1 cellular context compared by ENCODE assay signal in the genomic region with DNA sequence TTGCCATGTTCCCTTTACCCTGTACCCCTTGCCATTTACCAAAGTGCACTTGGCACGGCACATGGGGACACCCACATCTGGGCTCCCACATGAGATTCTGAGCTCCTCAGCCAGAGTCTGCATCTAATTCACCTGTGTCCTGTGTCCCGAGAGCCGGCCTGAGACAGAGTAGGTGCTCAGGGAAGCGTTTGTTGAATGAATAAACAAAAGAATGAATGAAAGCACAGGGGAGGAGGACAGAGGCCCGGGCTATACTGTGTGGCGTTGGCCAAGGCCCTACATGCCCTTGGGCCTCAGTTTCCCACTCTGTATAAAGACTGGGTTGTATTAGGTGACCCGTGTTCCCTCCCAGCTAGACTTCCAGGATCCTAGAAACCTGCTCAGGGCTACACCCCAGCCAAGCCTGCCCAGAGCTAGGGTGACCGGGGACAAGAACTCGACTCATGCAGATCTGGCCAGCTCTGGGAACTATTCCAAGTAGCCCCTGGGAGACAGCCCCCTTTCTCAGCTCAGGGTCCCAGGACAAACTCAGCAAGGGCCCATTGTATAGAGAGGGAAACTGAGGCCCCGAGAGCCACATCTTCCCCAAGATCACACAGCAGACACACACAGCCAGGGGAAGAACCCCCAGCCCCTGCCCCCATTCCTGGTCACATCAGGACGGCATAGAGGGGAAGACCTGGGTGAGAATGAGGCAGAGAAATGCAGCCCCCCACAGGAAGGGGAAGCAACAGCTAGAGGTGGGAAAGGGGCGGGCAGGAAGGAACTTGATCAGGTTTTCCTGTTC.
TF ChIP-seq lines count a peak whose summit lies in the region.

No MANE protein-coding gene starts in this region.

TF ChIP-seq in SK-N-SH, 30 proteins besides CTCF, POLR2A, EP300 and RAD21:
- TF ChIP-seq NFIC (IDR thresholded peaks at IDR 0.05; ENCODE audit: borderline replicate concordance) = no peak
- TF ChIP-seq NRF1 (IDR thresholded peaks at IDR 0.05; ENCODE audit: low read depth, low read length) = no peak
- TF ChIP-seq FOSL2 (IDR thresholded peaks at IDR 0.05; ENCODE audit: borderline replicate concordance, low read depth) = no peak
- TF ChIP-seq JUND (IDR thresholded peaks at IDR 0.05) = no peak
- no peak for TF ChIP-seq EZH2phosphoT487 (IDR thresholded peaks at IDR 0.05; ENCODE audit: borderline replicate concordance, low read depth)
- TF ChIP-seq GABPA (IDR thresholded peaks at IDR 0.05; ENCODE audit: low read depth) = no peak
- TF ChIP-seq TEAD4 (IDR thresholded peaks at IDR 0.05; ENCODE audit: borderline replicate concordance, insufficient read depth) = no peak
- no peak for TF ChIP-seq USF1 (IDR thresholded peaks at IDR 0.05; ENCODE audit: borderline replicate concordance, low read depth)
- TF ChIP-seq SMC3 (IDR thresholded peaks at IDR 0.05; ENCODE audit: low read depth, low read length) = no peak
- TF ChIP-seq, protein P1, sequence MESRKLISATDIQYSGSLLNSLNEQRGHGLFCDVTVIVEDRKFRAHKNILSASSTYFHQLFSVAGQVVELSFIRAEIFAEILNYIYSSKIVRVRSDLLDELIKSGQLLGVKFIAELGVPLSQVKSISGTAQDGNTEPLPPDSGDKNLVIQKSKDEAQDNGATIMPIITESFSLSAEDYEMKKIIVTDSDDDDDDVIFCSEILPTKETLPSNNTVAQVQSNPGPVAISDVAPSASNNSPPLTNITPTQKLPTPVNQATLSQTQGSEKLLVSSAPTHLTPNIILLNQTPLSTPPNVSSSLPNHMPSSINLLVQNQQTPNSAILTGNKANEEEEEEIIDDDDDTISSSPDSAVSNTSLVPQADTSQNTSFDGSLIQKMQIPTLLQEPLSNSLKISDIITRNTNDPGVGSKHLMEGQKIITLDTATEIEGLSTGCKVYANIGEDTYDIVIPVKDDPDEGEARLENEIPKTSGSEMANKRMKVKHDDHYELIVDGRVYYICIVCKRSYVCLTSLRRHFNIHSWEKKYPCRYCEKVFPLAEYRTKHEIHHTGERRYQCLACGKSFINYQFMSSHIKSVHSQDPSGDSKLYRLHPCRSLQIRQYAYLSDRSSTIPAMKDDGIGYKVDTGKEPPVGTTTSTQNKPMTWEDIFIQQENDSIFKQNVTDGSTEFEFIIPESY (IDR thresholded peaks at IDR 0.05; ENCODE audit: borderline replicate concordance, low read depth) = no peak
- no peak for TF ChIP-seq RCOR1 (IDR thresholded peaks at IDR 0.05; ENCODE audit: low read length)
